In the genomic region with DNA sequence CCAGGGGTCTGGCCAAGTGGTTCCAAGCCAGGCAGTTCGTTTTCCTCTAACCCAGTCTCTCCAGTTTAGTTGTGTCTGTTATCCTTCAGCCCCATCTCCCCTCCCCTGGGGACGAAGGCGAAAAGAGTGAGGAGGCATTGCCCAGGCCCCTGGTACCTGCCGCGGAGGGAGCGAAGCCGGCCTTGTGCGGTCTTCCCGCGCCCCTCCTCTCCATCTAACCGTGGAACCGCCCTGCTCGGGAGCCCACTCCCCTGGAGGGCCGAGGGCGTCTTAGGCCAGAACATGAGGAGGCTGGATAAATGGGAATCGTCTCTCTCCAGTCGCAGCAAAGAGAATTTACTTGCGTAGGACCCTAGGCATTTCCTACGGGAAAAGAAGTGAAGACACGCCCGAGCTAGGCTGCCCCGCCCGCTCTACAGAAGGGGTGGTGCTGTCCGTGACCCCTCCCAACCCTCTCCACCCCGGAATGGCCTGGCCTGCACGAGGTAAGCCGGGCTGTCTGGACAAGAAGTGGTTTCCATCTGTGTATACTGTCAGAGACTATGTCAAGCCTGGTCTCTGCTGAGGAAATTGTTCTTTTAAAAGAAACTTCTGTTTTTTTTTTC, we compare ENCODE assay signal across 22 cellular contexts.
A peak's percentile ranks its signal among the peaks of the same experiment; 100 is the strongest.
DNase-seq lines count a peak whose midpoint lies in the region; ATAC-seq and TF ChIP-seq lines count a peak whose summit lies in the region.
"Had no signal": no experiment of that assay in that cellular context is flagged by ENCODE, and none has a peak within 500 bp of the region (broad histone marks: within the 10 kb centered on the region; RNA-seq: fewer than 3 reads in every experiment).

No MANE protein-coding gene starts in this region.

- H3K4me2 ChIP-seq in GM23338: peak overlapping the region; percentile 66
- no peak overlapping the region for H3K4me2 ChIP-seq in PC-3 (ENCODE audit: low read length)
- H3K4me2 ChIP-seq in osteoblast (ENCODE audit: insufficient read depth, low read length): peak overlapping the region; percentile 53

- 41 to 54% (median 46%) methylated on average over 27 of the region's 27 CpGs for WGBS in heart left ventricle, 4 donors

- H4K20me1 ChIP-seq in GM23338 (replicated peaks; ENCODE audit: insufficient read depth) (no peaks in the 10 kb centered on the region), PC-3 (ENCODE audit: low read length) (no peaks in the 10 kb centered on the region), osteoblast (ENCODE audit: insufficient read depth, low read length) (no peaks in the 10 kb centered on the region)

- intact Hi-C loops in PC-3 (cut with micrococcal nuclease) (loop anchor here (5.0 kb wide), 2 partner anchors 60 to 665 kb away; no protein-coding TSS in a partner anchor), heart left ventricle (cut with DNase I) (loop anchor here in 4 of 10 donors (1.0 to 10.0 kb wide), 4 partner anchors 666 to 808 kb away; no protein-coding TSS in a partner anchor)

- no peak overlapping the region for H3K9ac ChIP-seq in PC-3 (ENCODE audit: low read length)

- TF ChIP-seq POLR2A in heart left ventricle (IDR thresholded peaks at IDR 0.05): no peak

- CTCF ChIA-PET in PC-3 (lab: Charles Lee): no interaction called here

- 0 out of 2 replicates have a peak overlapping the region, but pooled peaks have one; percentile 41 for H3K4me3 ChIP-seq in GM23338
- no peak overlapping the region for H3K4me3 ChIP-seq in PC-3 (ENCODE audit: low read length)
- H3K4me3 ChIP-seq in heart left ventricle: peak overlapping the region in 2 of 12 donors; percentile 3 to 6
- no peak overlapping the region for H3K4me3 ChIP-seq in osteoblast (ENCODE audit: insufficient read depth, low read length)
- H3K4me3 ChIP-seq: coronary artery, prostate gland, thyroid gland had no signal

- no peaks in the 10 kb centered on the region for H3K36me3 Mint-ChIP-seq in GM23338 (ENCODE audit: low read depth)
- H3K36me3 Mint-ChIP-seq: brain; CD8-positive, alpha-beta T cell had no signal

- H3K27ac Mint-ChIP-seq in GM23338: no peak overlapping the region
- H3K27ac Mint-ChIP-seq: brain; CD8-positive, alpha-beta T cell; T-helper 17 cell had no signal

- BruUV-seq in PC-3 (replicated peaks; lab: Mats Ljungman, UMichigan): no TSS peak

- no peak for TF ChIP-seq CTCF in GM23338 (conservative IDR thresholded peaks at IDR 0.05; ENCODE audit: low read depth in 2 of 2)
- no peak for TF ChIP-seq CTCF in PC-3 (conservative IDR thresholded peaks at IDR 0.05; ENCODE audit: low read depth, low read length)
- TF ChIP-seq CTCF in heart left ventricle (IDR thresholded peaks at IDR 0.05): no peak
- no peak for TF ChIP-seq CTCF in osteoblast (IDR thresholded peaks at IDR 0.05; ENCODE audit: extremely low read depth, low read depth, low read length)

- peak; percentile 37 for DNase-seq in GM23338 (ENCODE audit: low spot score)
- DNase-seq in PC-3: no peak
- peak in 1 of 5 donors; percentile 40 for DNase-seq in heart left ventricle
- DNase-seq in osteoblast (ENCODE audit: insufficient read length, low spot score, missing footprints): no peak
- DNase-seq in stimulated activated CD4-positive, alpha-beta T cell treated with anti-CD3 and anti-CD28 coated beads, Interleukin-4, amount 100 ng/mL, for 4 hours: no peak
- no peak for DNase-seq in NCI-H510A (lab: John Stamatoyannopoulos, UW)
- DNase-seq: activated CD8-positive, alpha-beta memory T cell treated with anti-CD3 and anti-CD28 coated beads, Interleukin-2, amount 50 U/mL, for 4 hours; activated effector memory CD4-positive, alpha-beta T cell treated with Interleukin-2 at 50 U/mL for 16 hours; CD8-positive, alpha-beta T cell; DMS53; HCEC 1CT; NCI-H1417 treated with DMSO at 0.1 percent for 48 hours; small intestine; stimulated activated naive CD8-positive, alpha-beta T cell treated with anti-CD3 and anti-CD28 coated beads, Interleukin-15, Interleukin-2, amounts not matched to agents 100 U/mL and 50 U/mL, for 24 hours; T-helper 17 cell; thyroid gland had no signal

- H3F3A ChIP-seq in GM23338 (replicated peaks; ENCODE audit: low read depth) (no peaks in the 10 kb centered on the region), PC-3 (ENCODE audit: low read length, unreplicated experiment) (no peaks in the 10 kb centered on the region)

- no peak overlapping the region for H3K27ac ChIP-seq in GM23338 (ENCODE audit: low read depth)
- H3K27ac ChIP-seq in PC-3 (ENCODE audit: low read length): no peak overlapping the region
- no peak overlapping the region for H3K27ac ChIP-seq in heart left ventricle
- H3K27ac ChIP-seq in osteoblast (ENCODE audit: low read depth, low read length): no peak overlapping the region
- H3K27ac ChIP-seq: coronary artery, prostate gland, thyroid gland, VCaP had no signal

- H3K9me2 ChIP-seq in GM23338 (ENCODE audit: insufficient read depth) (no peaks in the 10 kb centered on the region), PC-3 (replicated peaks; ENCODE audit: low read length) (no peaks in the 10 kb centered on the region)

- H3K4me1 Mint-ChIP-seq in GM23338: peaks cover 2% of the 10 kb centered on the region
- H3K4me1 Mint-ChIP-seq: brain, neural crest cell had no signal

- H2AFZ ChIP-seq in GM23338: peak overlapping the region; percentile 90; the same call in 1 of the 2 replicates
- H2AFZ ChIP-seq in PC-3 (ENCODE audit: low read length): 0 out of 2 replicates have a peak overlapping the region, but pooled peaks have one; percentile 85
- peak overlapping the region; percentile 65 for H2AFZ ChIP-seq in osteoblast (ENCODE audit: low read length)

- peak; percentile 84 for ATAC-seq in GM23338
- no peak for ATAC-seq in PC-3
- ATAC-seq in heart left ventricle: peak in 3 of 4 donors; percentile 48 to 71 (median 57)
- no peak for ATAC-seq in HG02840 (IDR thresholded peaks at IDR 0.05; ENCODE audit: low FRiP score, unreplicated experiment)
- ATAC-seq: CD8-positive, alpha-beta T cell; stimulated activated naive CD8-positive, alpha-beta T cell treated with anti-CD3 and anti-CD28 coated beads, Interleukin-15, Interleukin-2, amounts not matched to agents 100 U/mL and 50 U/mL, for 24 hours; T-helper 17 cell had no signal

- no peaks in the 10 kb centered on the region for H3K9me3 Mint-ChIP-seq in GM23338
- H3K9me3 Mint-ChIP-seq: CD8-positive, alpha-beta T cell; neural crest cell had no signal

- no peaks in the 10 kb centered on the region for H3K79me2 ChIP-seq in GM23338 (replicated peaks; ENCODE audit: insufficient read depth)
- no peaks in the 10 kb centered on the region for H3K79me2 ChIP-seq in PC-3 (ENCODE audit: low read length)
- no peaks in the 10 kb centered on the region for H3K79me2 ChIP-seq in osteoblast (ENCODE audit: insufficient read depth, low read length)

- peaks cover 2% of the 10 kb centered on the region for H3K27me3 Mint-ChIP-seq in GM23338 (ENCODE audit: insufficient read depth, low read depth, poor library complexity)
- H3K27me3 Mint-ChIP-seq: brain had no signal

- POLR2A ChIA-PET in PC-3 (lab: Charles Lee; ENCODE audit: unreplicated experiment): no interaction called here

- H3K4me1 ChIP-seq in GM23338 (ENCODE audit: insufficient read depth): no peaks in the 10 kb centered on the region
- no peaks in the 10 kb centered on the region for H3K4me1 ChIP-seq in PC-3 (ENCODE audit: insufficient read depth, low read length)
- peaks cover 0 to 7% (median 0%) of the 10 kb centered on the region in 12 donors for H3K4me1 ChIP-seq in heart left ventricle
- H3K4me1 ChIP-seq in osteoblast (ENCODE audit: insufficient read depth, low read length): no peaks in the 10 kb centered on the region
- H3K4me1 ChIP-seq: prostate gland, thyroid gland had no signal

- H3K9me3 ChIP-seq in PC-3 (ENCODE audit: low read length) (no peaks in the 10 kb centered on the region), heart left ventricle (no peaks in the 10 kb centered on the region), osteoblast (ENCODE audit: low read depth, low read length) (no peaks in the 10 kb centered on the region)
- H3K9me3 ChIP-seq: prostate gland, thyroid gland had no signal

- no peaks in the 10 kb centered on the region for H3K27me3 ChIP-seq in GM23338 (ENCODE audit: insufficient read depth)
- no peaks in the 10 kb centered on the region for H3K27me3 ChIP-seq in PC-3 (ENCODE audit: low read length)
- H3K27me3 ChIP-seq in heart left ventricle: no peaks in the 10 kb centered on the region
- peaks cover 9% of the 10 kb centered on the region for H3K27me3 ChIP-seq in osteoblast (ENCODE audit: insufficient read depth, low read length)
- H3K27me3 ChIP-seq: thyroid gland had no signal

- H3K36me3 ChIP-seq in GM23338 (ENCODE audit: insufficient read depth): no peaks in the 10 kb centered on the region
- H3K36me3 ChIP-seq in PC-3 (ENCODE audit: low read depth, low read length): no peaks in the 10 kb centered on the region
- no peaks in the 10 kb centered on the region for H3K36me3 ChIP-seq in heart left ventricle
- H3K36me3 ChIP-seq in osteoblast (ENCODE audit: insufficient read depth, low read length): no peaks in the 10 kb centered on the region
- H3K36me3 ChIP-seq: prostate gland, thyroid gland had no signal

- no peak overlapping the region; the same call in 2 of the 3 replicates for H3K4me3 Mint-ChIP-seq in GM23338
- H3K4me3 Mint-ChIP-seq: brain; CD8-positive, alpha-beta T cell; neural crest cell; T-helper 17 cell had no signal

TF ChIP-seq in GM23338, 12 proteins besides CTCF, POLR2A, EP300 and RAD21 (continues in another document):
- no peak for TF ChIP-seq EZH2phosphoT487 (IDR thresholded peaks at IDR 0.05; ENCODE audit: unreplicated experiment)

Comparison
In these comparisons a context has a peak if more than half of its experiments do, and no peak if none do; other contexts are left out.
1. ATAC-seq: peak in GM23338 (single experiment) and heart left ventricle (3 of 4); none in PC-3 (single experiment) and HG02840 (single experiment).
2. Peak in every context shown above with its lines, with median percentiles within 50 percentile points of each other: H2AFZ ChIP-seq.